1 cellular context compared by ENCODE assay signal in the genomic region with DNA sequence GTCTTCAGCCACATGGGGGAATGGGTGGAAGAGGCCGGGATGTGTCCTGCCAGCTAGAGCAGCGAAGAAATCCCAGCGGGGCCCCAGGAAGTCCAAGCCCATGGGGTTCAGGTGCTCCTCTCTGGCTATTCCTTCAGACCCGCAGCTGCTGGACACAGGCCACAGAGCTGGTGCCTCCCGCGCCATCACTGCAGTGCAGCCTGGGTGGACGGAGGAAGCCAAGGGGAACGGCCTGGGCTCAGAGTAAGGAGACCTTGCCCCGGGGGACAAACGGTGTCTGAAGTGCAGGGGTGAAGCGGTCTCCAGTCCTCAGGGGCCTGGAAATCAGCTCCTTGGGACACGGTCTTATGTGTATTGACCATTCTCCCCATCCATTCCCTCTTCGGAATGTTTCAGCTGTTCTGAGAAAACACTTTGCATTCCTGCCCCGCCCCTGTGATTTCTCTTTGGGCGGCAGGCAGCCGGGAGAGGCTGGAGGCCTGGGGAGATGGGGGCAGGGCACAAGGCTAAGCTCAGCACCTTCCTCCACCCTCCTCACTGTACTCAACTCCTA.
TF ChIP-seq lines count a peak whose summit lies in the region.

No MANE protein-coding gene starts in this region.

TF ChIP-seq in HepG2, 621 proteins besides CTCF, POLR2A, EP300 and RAD21 (continues in another document):
- no peak for TF ChIP-seq NPAS2 (CRISPR knock-in tag; IDR thresholded peaks at IDR 0.05; ENCODE audit: borderline replicate concordance)
- no peak for TF ChIP-seq ZNF766 (CRISPR knock-in tag; IDR thresholded peaks at IDR 0.05; ENCODE audit: borderline replicate concordance)
- TF ChIP-seq RFX5 (IDR thresholded peaks at IDR 0.05; ENCODE audit: low read depth, low read length), result no peak
- no peak for TF ChIP-seq ZSCAN9 (CRISPR knock-in tag; IDR thresholded peaks at IDR 0.05; ENCODE audit: borderline replicate concordance)
- no peak for TF ChIP-seq SALL2 (CRISPR knock-in tag; IDR thresholded peaks at IDR 0.05)
- TF ChIP-seq HCFC1 (IDR thresholded peaks at IDR 0.05; ENCODE audit: low read depth, low read length), result no peak
- TF ChIP-seq ZNF17 (CRISPR knock-in tag; IDR thresholded peaks at IDR 0.05), result no peak
- TF ChIP-seq PCBP1 (IDR thresholded peaks at IDR 0.05; ENCODE audit: borderline replicate concordance, low read depth, low read length), result no peak
- TF ChIP-seq IRF2 (CRISPR knock-in tag; IDR thresholded peaks at IDR 0.05), result no peak
- TF ChIP-seq NR0B2 (CRISPR knock-in tag; IDR thresholded peaks at IDR 0.05), result 0 out of 2 replicates have a peak, but pooled peaks have one; percentile 38
- no peak for TF ChIP-seq DBP (CRISPR knock-in tag; IDR thresholded peaks at IDR 0.05; ENCODE audit: not compliant biosample characterization)
- TF ChIP-seq ZNF670 (CRISPR knock-in tag; IDR thresholded peaks at IDR 0.05; ENCODE audit: borderline replicate concordance), result no peak
- no peak for TF ChIP-seq ZNF883 (CRISPR knock-in tag; IDR thresholded peaks at IDR 0.05; ENCODE audit: not compliant biosample characterization)
- TF ChIP-seq ZNF644 (CRISPR knock-in tag; IDR thresholded peaks at IDR 0.05; ENCODE audit: low read depth), result no peak
- TF ChIP-seq, protein P1, sequence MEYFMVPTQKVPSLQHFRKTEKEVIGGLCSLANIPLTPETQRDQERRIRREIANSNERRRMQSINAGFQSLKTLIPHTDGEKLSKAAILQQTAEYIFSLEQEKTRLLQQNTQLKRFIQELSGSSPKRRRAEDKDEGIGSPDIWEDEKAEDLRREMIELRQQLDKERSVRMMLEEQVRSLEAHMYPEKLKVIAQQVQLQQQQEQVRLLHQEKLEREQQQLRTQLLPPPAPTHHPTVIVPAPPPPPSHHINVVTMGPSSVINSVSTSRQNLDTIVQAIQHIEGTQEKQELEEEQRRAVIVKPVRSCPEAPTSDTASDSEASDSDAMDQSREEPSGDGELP (IDR thresholded peaks at IDR 0.05; ENCODE audit: borderline replicate concordance, low read depth), result peak; percentile 65; the same call in 1 of the 2 replicates
- TF ChIP-seq NFKB2 (CRISPR knock-in tag; IDR thresholded peaks at IDR 0.05; ENCODE audit: borderline replicate concordance), result 0 out of 2 replicates have a peak, but pooled peaks have one; percentile 17
- no peak for TF ChIP-seq ZFYVE20 (CRISPR knock-in tag; IDR thresholded peaks at IDR 0.05; ENCODE audit: borderline replicate concordance, low read depth)
- TF ChIP-seq, protein P2, sequence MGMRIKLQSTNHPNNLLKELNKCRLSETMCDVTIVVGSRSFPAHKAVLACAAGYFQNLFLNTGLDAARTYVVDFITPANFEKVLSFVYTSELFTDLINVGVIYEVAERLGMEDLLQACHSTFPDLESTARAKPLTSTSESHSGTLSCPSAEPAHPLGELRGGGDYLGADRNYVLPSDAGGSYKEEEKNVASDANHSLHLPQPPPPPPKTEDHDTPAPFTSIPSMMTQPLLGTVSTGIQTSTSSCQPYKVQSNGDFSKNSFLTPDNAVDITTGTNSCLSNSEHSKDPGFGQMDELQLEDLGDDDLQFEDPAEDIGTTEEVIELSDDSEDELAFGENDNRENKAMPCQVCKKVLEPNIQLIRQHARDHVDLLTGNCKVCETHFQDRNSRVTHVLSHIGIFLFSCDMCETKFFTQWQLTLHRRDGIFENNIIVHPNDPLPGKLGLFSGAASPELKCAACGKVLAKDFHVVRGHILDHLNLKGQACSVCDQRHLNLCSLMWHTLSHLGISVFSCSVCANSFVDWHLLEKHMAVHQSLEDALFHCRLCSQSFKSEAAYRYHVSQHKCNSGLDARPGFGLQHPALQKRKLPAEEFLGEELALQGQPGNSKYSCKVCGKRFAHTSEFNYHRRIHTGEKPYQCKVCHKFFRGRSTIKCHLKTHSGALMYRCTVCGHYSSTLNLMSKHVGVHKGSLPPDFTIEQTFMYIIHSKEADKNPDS (CRISPR knock-in tag; IDR thresholded peaks at IDR 0.05), result no peak
- TF ChIP-seq MIER3 (CRISPR knock-in tag; IDR thresholded peaks at IDR 0.05; ENCODE audit: borderline replicate concordance), result no peak
- no peak for TF ChIP-seq ATF7-NPFF (CRISPR knock-in tag; IDR thresholded peaks at IDR 0.05; ENCODE audit: low read depth)
- no peak for TF ChIP-seq ZNF709 (CRISPR knock-in tag; IDR thresholded peaks at IDR 0.05)
- TF ChIP-seq ZNF12 (CRISPR knock-in tag; IDR thresholded peaks at IDR 0.05), result no peak
- TF ChIP-seq, protein P3, sequence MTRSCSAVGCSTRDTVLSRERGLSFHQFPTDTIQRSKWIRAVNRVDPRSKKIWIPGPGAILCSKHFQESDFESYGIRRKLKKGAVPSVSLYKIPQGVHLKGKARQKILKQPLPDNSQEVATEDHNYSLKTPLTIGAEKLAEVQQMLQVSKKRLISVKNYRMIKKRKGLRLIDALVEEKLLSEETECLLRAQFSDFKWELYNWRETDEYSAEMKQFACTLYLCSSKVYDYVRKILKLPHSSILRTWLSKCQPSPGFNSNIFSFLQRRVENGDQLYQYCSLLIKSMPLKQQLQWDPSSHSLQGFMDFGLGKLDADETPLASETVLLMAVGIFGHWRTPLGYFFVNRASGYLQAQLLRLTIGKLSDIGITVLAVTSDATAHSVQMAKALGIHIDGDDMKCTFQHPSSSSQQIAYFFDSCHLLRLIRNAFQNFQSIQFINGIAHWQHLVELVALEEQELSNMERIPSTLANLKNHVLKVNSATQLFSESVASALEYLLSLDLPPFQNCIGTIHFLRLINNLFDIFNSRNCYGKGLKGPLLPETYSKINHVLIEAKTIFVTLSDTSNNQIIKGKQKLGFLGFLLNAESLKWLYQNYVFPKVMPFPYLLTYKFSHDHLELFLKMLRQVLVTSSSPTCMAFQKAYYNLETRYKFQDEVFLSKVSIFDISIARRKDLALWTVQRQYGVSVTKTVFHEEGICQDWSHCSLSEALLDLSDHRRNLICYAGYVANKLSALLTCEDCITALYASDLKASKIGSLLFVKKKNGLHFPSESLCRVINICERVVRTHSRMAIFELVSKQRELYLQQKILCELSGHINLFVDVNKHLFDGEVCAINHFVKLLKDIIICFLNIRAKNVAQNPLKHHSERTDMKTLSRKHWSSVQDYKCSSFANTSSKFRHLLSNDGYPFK (CRISPR knock-in tag; IDR thresholded peaks at IDR 0.05; ENCODE audit: borderline replicate concordance), result no peak
- TF ChIP-seq SOX6 (IDR thresholded peaks at IDR 0.05), result no peak
- 0 out of 2 replicates have a peak, but pooled peaks have one; percentile 11 for TF ChIP-seq SOX6 (CRISPR knock-in tag; IDR thresholded peaks at IDR 0.05)
- no peak for TF ChIP-seq ETV5 (CRISPR knock-in tag; IDR thresholded peaks at IDR 0.05; ENCODE audit: borderline replicate concordance)
- TF ChIP-seq ZKSCAN5 (CRISPR knock-in tag; IDR thresholded peaks at IDR 0.05), result no peak
- TF ChIP-seq, protein P4, sequence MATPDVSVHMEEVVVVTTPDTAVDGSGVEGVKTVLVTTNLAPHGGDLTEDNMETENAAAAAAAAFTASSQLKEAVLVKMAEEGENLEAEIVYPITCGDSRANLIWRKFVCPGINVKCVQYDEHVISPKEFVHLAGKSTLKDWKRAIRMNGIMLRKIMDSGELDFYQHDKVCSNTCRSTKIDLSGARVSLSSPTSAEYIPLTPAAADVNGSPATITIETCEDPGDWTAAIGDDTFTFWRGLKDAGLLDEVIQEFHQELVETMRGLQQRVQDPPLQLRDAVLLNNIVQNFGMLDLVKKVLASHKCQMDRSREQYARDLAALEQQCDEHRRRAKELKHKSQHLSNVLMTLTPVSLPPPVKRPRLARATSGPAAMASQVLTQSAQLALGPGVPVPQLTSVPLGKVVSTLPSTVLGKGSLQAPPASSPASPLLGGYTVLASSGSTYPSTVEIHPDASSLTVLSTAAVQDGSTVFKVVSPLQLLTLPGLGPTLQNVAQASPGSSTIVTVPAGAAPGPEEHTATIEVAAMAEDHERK (CRISPR knock-in tag; IDR thresholded peaks at IDR 0.05; ENCODE audit: low read depth), result no peak
- TF ChIP-seq AGO2 (optimal IDR thresholded peaks at IDR 0.05; ENCODE audit: low read depth, low read length), result peak; percentile 39
- TF ChIP-seq ZFP36 (IDR thresholded peaks at IDR 0.05; ENCODE audit: borderline replicate concordance, low read depth, low read length, partially characterized antibody), result no peak
- no peak for TF ChIP-seq ARNT (IDR thresholded peaks at IDR 0.05)
- TF ChIP-seq TRAFD1 (CRISPR knock-in tag; IDR thresholded peaks at IDR 0.05; ENCODE audit: borderline replicate concordance), result no peak
- TF ChIP-seq ZNF44 (CRISPR knock-in tag; IDR thresholded peaks at IDR 0.05), result no peak
- TF ChIP-seq, protein P5, sequence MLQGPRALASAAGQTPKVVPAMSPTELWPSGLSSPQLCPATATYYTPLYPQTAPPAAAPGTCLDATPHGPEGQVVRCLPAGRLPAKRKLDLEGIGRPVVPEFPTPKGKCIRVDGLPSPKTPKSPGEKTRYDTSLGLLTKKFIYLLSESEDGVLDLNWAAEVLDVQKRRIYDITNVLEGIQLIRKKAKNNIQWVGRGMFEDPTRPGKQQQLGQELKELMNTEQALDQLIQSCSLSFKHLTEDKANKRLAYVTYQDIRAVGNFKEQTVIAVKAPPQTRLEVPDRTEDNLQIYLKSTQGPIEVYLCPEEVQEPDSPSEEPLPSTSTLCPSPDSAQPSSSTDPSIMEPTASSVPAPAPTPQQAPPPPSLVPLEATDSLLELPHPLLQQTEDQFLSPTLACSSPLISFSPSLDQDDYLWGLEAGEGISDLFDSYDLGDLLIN (CRISPR knock-in tag; IDR thresholded peaks at IDR 0.05; ENCODE audit: borderline replicate concordance), result no peak
- TF ChIP-seq THYN1 (CRISPR knock-in tag; IDR thresholded peaks at IDR 0.05; ENCODE audit: borderline replicate concordance, low read depth), result no peak
- TF ChIP-seq KDM2A (CRISPR knock-in tag; IDR thresholded peaks at IDR 0.05; ENCODE audit: borderline replicate concordance, low read depth), result peak; percentile 74
- no peak for TF ChIP-seq ZNF619 (CRISPR knock-in tag; IDR thresholded peaks at IDR 0.05)
- TF ChIP-seq, protein P6, sequence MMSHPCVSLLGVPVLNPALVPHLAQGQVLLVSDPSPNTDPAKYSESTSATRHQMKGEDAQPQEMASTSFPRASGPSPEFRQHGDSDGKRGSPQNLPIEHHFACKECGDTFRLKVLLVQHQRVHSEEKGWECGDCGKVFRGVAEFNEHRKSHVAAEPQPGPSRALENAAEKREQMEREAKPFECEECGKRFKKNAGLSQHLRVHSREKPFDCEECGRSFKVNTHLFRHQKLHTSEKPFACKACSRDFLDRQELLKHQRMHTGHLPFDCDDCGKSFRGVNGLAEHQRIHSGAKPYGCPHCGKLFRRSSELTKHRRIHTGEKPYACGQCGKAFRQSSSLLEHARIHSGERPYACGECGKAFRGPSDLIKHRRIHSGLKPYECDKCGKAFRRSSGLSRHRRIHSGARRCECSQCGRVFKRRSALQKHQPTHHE (CRISPR knock-in tag; IDR thresholded peaks at IDR 0.05; ENCODE audit: borderline replicate concordance), result no peak
- TF ChIP-seq JARID2 (CRISPR knock-in tag; IDR thresholded peaks at IDR 0.05; ENCODE audit: insufficient replicate concordance), result no peak
- TF ChIP-seq, protein P7, sequence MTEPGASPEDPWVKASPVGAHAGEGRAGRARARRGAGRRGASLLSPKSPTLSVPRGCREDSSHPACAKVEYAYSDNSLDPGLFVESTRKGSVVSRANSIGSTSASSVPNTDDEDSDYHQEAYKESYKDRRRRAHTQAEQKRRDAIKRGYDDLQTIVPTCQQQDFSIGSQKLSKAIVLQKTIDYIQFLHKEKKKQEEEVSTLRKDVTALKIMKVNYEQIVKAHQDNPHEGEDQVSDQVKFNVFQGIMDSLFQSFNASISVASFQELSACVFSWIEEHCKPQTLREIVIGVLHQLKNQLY (CRISPR knock-in tag; IDR thresholded peaks at IDR 0.05), result no peak
- no peak for TF ChIP-seq ZNF678 (CRISPR knock-in tag; IDR thresholded peaks at IDR 0.05)
- TF ChIP-seq ZNF776 (CRISPR knock-in tag; IDR thresholded peaks at IDR 0.05), result no peak
